ENCODE assay signal across 1 cellular context in the genomic region with DNA sequence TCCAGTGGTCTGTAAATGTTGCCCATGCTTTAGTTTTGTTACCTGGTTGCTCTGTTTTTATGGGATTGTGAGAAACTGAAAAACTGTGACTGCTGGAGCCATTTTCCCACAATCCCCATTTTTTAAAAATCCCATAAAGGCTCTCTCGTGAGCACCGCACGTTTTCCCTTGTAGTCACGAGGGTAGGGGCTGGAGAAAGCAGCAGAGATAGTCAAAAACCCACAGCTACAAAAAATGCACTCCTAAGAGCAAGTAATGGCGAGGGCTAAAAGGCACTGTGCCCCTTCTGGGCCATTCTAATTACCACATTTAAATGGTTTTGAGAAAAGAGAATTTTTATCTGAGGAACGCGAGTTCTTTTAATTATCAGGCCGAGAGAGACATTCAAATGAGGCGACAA.
TF ChIP-seq lines count a peak whose summit lies in the region.

No MANE protein-coding gene starts in this region.

TF ChIP-seq in HepG2, 621 proteins besides CTCF, POLR2A, EP300 and RAD21:
- TF ChIP-seq, protein P1, sequence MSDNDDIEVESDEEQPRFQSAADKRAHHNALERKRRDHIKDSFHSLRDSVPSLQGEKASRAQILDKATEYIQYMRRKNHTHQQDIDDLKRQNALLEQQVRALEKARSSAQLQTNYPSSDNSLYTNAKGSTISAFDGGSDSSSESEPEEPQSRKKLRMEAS (IDR thresholded peaks at IDR 0.05): no peak
- TF ChIP-seq NAIF1 (CRISPR knock-in tag; IDR thresholded peaks at IDR 0.05; ENCODE audit: borderline replicate concordance) (no peak), ZNF563 (CRISPR knock-in tag; IDR thresholded peaks at IDR 0.05) (no peak), GFI1 (CRISPR knock-in tag; IDR thresholded peaks at IDR 0.05; ENCODE audit: borderline replicate concordance) (no peak), MED1 (CRISPR knock-in tag; IDR thresholded peaks at IDR 0.05) (no peak), KLF13 (CRISPR knock-in tag; IDR thresholded peaks at IDR 0.05) (no peak), PRMT3 (CRISPR knock-in tag; IDR thresholded peaks at IDR 0.05; ENCODE audit: borderline replicate concordance, low read depth) (no peak), HDAC6 (IDR thresholded peaks at IDR 0.05; ENCODE audit: low read depth, low read length) (no peak), ZNF768 (CRISPR knock-in tag; IDR thresholded peaks at IDR 0.05) (no peak)
- TF ChIP-seq, protein P2, sequence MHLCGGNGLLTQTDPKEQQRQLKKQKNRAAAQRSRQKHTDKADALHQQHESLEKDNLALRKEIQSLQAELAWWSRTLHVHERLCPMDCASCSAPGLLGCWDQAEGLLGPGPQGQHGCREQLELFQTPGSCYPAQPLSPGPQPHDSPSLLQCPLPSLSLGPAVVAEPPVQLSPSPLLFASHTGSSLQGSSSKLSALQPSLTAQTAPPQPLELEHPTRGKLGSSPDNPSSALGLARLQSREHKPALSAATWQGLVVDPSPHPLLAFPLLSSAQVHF (CRISPR knock-in tag; IDR thresholded peaks at IDR 0.05): no peak
